Comparison of ENCODE assay signal across 8 cellular contexts in genomic region chr10:12068467-12069269, GRCh38. TPM values are rescaled to one million over a fixed set of nuclear protein-coding genes. Genes with fewer than 3 reads are reported as not detected.
DNase-seq lines count a peak whose midpoint lies in the region; ATAC-seq and TF ChIP-seq lines count a peak whose summit lies in the region.

TSS of gene DHTKD1 (plus strand) at chr10:12068954. CDS start at chr10:12069034, 80 bp downstream.

- DNase-seq in G401 (ENCODE audit: low spot score) (peak; percentile 99), H7 (peak; percentile 100), M059J (ENCODE audit: low read depth) (peak; percentile 93), SHP77 (lab: John Stamatoyannopoulos, UW) (peak; percentile 93 to 95), fibroblast of the aortic adventitia (ENCODE audit: low read depth) (peak; percentile 93), nephron progenitor cell (peak; percentile 100)
- peak; percentile 100 for DNase-seq in activated effector memory CD4-positive, alpha-beta T cell treated with anti-CD3 and anti-CD28 coated beads, Interleukin-2, amount 50 U/mL, for 16 hours
- DNase-seq in stimulated activated naive CD8-positive, alpha-beta T cell treated with anti-CD3 and anti-CD28 coated beads, Interleukin-15, amount 100 ng/mL, for 72 hours = peak; percentile 98 to 99

- peak within 1 kb of the TSS; percentile 84 for H3K4me3 Mint-ChIP-seq in nephron progenitor cell
- H3K4me3 Mint-ChIP-seq in stimulated activated naive CD8-positive, alpha-beta T cell treated with anti-CD3 and anti-CD28 coated beads, Interleukin-15, amount 100 ng/mL, for 72 hours = peak within 1 kb of the TSS; percentile 80 to 81

- H3K36me3 ChIP-seq in H7 (replicated peaks; ENCODE audit: control insufficient read depth, insufficient read depth, low read length) = no peaks in the 10 kb centered on the region; the same call in 1 of the 2 replicates

- peak; percentile 58 for TF ChIP-seq CTCF in fibroblast of the aortic adventitia (IDR thresholded peaks at IDR 0.05; ENCODE audit: insufficient read depth, low read length)
- peak; percentile 25 for TF ChIP-seq CTCF in nephron progenitor cell (IDR thresholded peaks at IDR 0.05)

- H3K27ac Mint-ChIP-seq in nephron progenitor cell = peak within 1 kb of the TSS; percentile 92
- peak within 1 kb of the TSS; percentile 83 to 92 for H3K27ac Mint-ChIP-seq in stimulated activated naive CD8-positive, alpha-beta T cell treated with anti-CD3 and anti-CD28 coated beads, Interleukin-15, amount 100 ng/mL, for 72 hours

- H3K4me3 ChIP-seq in H7 (ENCODE audit: insufficient read depth, low read depth, low read length) (peak within 1 kb of the TSS; percentile 85), fibroblast of the aortic adventitia (ENCODE audit: low read depth, low read length) (peak within 1 kb of the TSS; percentile 94)

- no peaks in the 10 kb centered on the region for H3K36me3 Mint-ChIP-seq in nephron progenitor cell (ENCODE audit: low read depth)

- ATAC-seq in stimulated activated naive CD8-positive, alpha-beta T cell treated with anti-CD3 and anti-CD28 coated beads, Interleukin-15, amount 100 ng/mL, for 72 hours = peak; percentile 98

- peaks cover 13% of the 10 kb centered on the region for H3K4me1 Mint-ChIP-seq in nephron progenitor cell
- peaks cover 18% of the 10 kb centered on the region for H3K4me1 Mint-ChIP-seq in stimulated activated naive CD8-positive, alpha-beta T cell treated with anti-CD3 and anti-CD28 coated beads, Interleukin-15, amount 100 ng/mL, for 72 hours

- in situ Hi-C loops in G401 (cut with HindIII; ENCODE audit: low sequenced_read_pairs) = no loop called here

- no peaks in the 10 kb centered on the region for H3K27me3 ChIP-seq in H7 (ENCODE audit: control insufficient read depth, insufficient read depth, low read length)

- H3K9me3 Mint-ChIP-seq in nephron progenitor cell = peaks cover 4% of the 10 kb centered on the region
- no peaks in the 10 kb centered on the region for H3K9me3 Mint-ChIP-seq in stimulated activated naive CD8-positive, alpha-beta T cell treated with anti-CD3 and anti-CD28 coated beads, Interleukin-15, amount 100 ng/mL, for 72 hours

- H3K27me3 Mint-ChIP-seq in nephron progenitor cell (ENCODE audit: low read depth, poor library complexity) = peaks cover 7% of the 10 kb centered on the region
- H3K27me3 Mint-ChIP-seq in stimulated activated naive CD8-positive, alpha-beta T cell treated with anti-CD3 and anti-CD28 coated beads, Interleukin-15, amount 100 ng/mL, for 72 hours = no peaks in the 10 kb centered on the region

RNA-seq across cellular contexts. Expression of gene DHTKD1, which starts in this region (rescaled TPM):
- 26.4 and 42.5 TPM in 2 replicates for total RNA-seq in G401 (2014; rRNA removed; shearing (Covaris generic))
- 59.4 and 79.0 TPM in 2 replicates for total RNA-seq in H7 (2014; rRNA removed; shearing (Covaris generic))
- 9.2 and 20.2 TPM in 2 replicates for total RNA-seq in M059J (2014; rRNA removed; shearing (Covaris generic))
- 16.8 and 30.9 TPM in 2 replicates for total RNA-seq in fibroblast of the aortic adventitia (ENCODE audit: low replicate concordance)

Comparison
In these comparisons a context has a peak if more than half of its experiments do, and no peak if none do; other contexts are left out.
1. Peak in every context shown above with its lines: DNase-seq, ATAC-seq and H3K4me3 ChIP-seq.